ENCODE assay signal across 7 cellular contexts in genomic region chr1:64965239-64966157, GRCh38. TPM values are rescaled to one million over a fixed set of nuclear protein-coding genes. Genes with fewer than 3 reads are reported as not detected.
A peak's percentile ranks its signal among the peaks of the same experiment; 100 is the strongest.
DNase-seq lines count a peak whose midpoint lies in the region; ATAC-seq, FAIRE-seq and TF ChIP-seq lines count a peak whose summit lies in the region.

No MANE protein-coding gene starts in this region.

- H3K4me3 ChIP-seq in H1 (ENCODE audit: extremely low read depth in 1 of 4, insufficient read depth in 2 of 4, low read depth in 3 of 4, low read length in 4 of 4), result peak overlapping the region; percentile 74 to 93 (median 82)

- no peak for TF ChIP-seq CTCF in H1 (IDR thresholded peaks at IDR 0.05; ENCODE audit: control extremely low read depth in 1 of 3, insufficient read depth in 1 of 3, low read depth in 1 of 3, low read length in 3 of 3)

- no peak overlapping the region for H4K91ac ChIP-seq in H1 (replicated peaks; ENCODE audit: insufficient read length, low read length)

- H3K18ac ChIP-seq in H1 (ENCODE audit: extremely low read depth, low read length), result no peak overlapping the region

- no peak for TF ChIP-seq RAD21 in H1 (IDR thresholded peaks at IDR 0.05 in 1 of 2, conservative IDR thresholded peaks at IDR 0.05 in 1 of 2; ENCODE audit: low read depth in 2 of 2, low read length in 2 of 2)

- H3K14ac ChIP-seq in H1 (ENCODE audit: insufficient read length), result no peak overlapping the region

- no peak overlapping the region for H2AK5ac ChIP-seq in H1 (ENCODE audit: low read depth, low read length)

- H3K23me2 ChIP-seq in H1 (ENCODE audit: low read depth, low read length), result peaks cover 7% of the 10 kb centered on the region

- peak overlapping the region; percentile 46; the same call in 1 of the 2 replicates for H2BK12ac ChIP-seq in H1 (ENCODE audit: low read depth, low read length)

- peak; percentile 41 for DNase-seq in NCI-H2227 treated with DMSO at 0.1 percent for 48 hours (lab: John Stamatoyannopoulos, UW)
- DNase-seq in activated CD8-positive, alpha-beta memory T cell treated with anti-CD3 and anti-CD28 coated beads for 4 hours (ENCODE audit: low read depth in 2 of 2), result peak; percentile 42 to 44
- peak in 1 of 2 experiments; percentile 74 for DNase-seq in H1 (ENCODE audit: low read depth in 1 of 2, low spot score in 2 of 2)
- DNase-seq in midbrain (lab: John Stamatoyannopoulos, UW), result peak; percentile 26
- peak; percentile 41 to 44 for DNase-seq in stimulated activated CD8-positive, alpha-beta memory T cell treated with anti-CD3 and anti-CD28 coated beads, Interleukin-4, amount 100 ng/mL, for 1 hour (ENCODE audit: low read depth in 2 of 2, low spot score in 1 of 2)

- POLR2A ChIA-PET in H1 (lab: Charles Lee; ENCODE audit: partially characterized antibody), result interaction anchor here (0.7 to 2.0 kb wide), 9 partner anchors 8 to 183 kb away, joined by 3 to 7 read pairs (median 3); no protein-coding TSS in a partner anchor

- H4K8ac ChIP-seq in H1 (ENCODE audit: extremely low read depth, insufficient read depth, low read length), result peak overlapping the region; percentile 81; the same call in 1 of the 2 replicates

- H4K5ac ChIP-seq in H1 (ENCODE audit: insufficient read length, low read depth, low read length), result no peak overlapping the region

- no peak for TF ChIP-seq EP300 in H1 (IDR thresholded peaks at IDR 0.05; ENCODE audit: borderline replicate concordance in 1 of 2, low read depth in 2 of 2, low read length in 2 of 2)

- H3K79me1 ChIP-seq in H1 (ENCODE audit: low read depth, low read length), result no peaks in the 10 kb centered on the region

- H2BK120ac ChIP-seq in H1 (replicated peaks; ENCODE audit: low read depth, low read length), result no peak overlapping the region

- H3K23ac ChIP-seq in H1 (ENCODE audit: insufficient read length), result no peak overlapping the region

- H3K27ac ChIP-seq in H1 (ENCODE audit: low read depth, low read length), result no peak overlapping the region

- CTCF ChIA-PET in H1 (lab: Charles Lee; ENCODE audit: partially characterized antibody), result interaction anchor here (1.3 kb wide), 2 partner anchors 12 to 56 kb away, joined by 3 to 4 read pairs; no protein-coding TSS in a partner anchor

- no peak for FAIRE-seq in H1 (lab: Jason Lieb, UNC)

- H3K4me2 ChIP-seq in H1 (ENCODE audit: insufficient read depth in 1 of 2, low read depth in 2 of 2, low read length in 2 of 2), result peak overlapping the region; percentile 84 to 91

- H2BK15ac ChIP-seq in H1 (ENCODE audit: low read length), result no peak overlapping the region; the same call in 1 of the 2 replicates

- H2AFZ ChIP-seq in H1 (ENCODE audit: low read length), result no peak overlapping the region; the same call in 1 of the 2 replicates

- peaks cover 4 to 9% of the 10 kb centered on the region in 2 experiments for H4K20me1 ChIP-seq in H1 (replicated peaks in 1 of 2; ENCODE audit: control insufficient read depth in 1 of 2, insufficient read depth in 2 of 2, low read length in 2 of 2)

- no peak for TF ChIP-seq POLR2A in H1 (IDR thresholded peaks at IDR 0.05; ENCODE audit: control extremely low read depth in 1 of 2, low read depth in 2 of 2, low read length in 2 of 2)

- 1% methylated on average over 50 of the region's 55 CpGs; no CpG with 5 or more reads in 1 of the 2 experiments for WGBS in H1 (ENCODE audit: extremely low coverage in 1 of 2, insufficient coverage in 1 of 2, insufficient read length in 1 of 2, insufficient replicate concordance in 2 of 2, low coverage in 1 of 2, low lambda C conversion rate in 2 of 2, missing lambda C conversion rate in 1 of 2), 2 experiments

- H3K27me3 ChIP-seq in H1 (replicated peaks in 1 of 4; ENCODE audit: control insufficient read depth in 3 of 4, extremely low read depth in 1 of 4, insufficient read depth in 3 of 4, low read length in 3 of 4), result peaks cover 0 to 19% (median 3%) of the 10 kb centered on the region in 4 experiments; a peak in 5 of 7 replicates

- H3K4ac ChIP-seq in H1 (replicated peaks; ENCODE audit: insufficient read length, low read depth, low read length), result no peak overlapping the region

- no peaks in the 10 kb centered on the region for H3K9me3 ChIP-seq in H1 (ENCODE audit: insufficient read depth in 2 of 2, low read depth in 1 of 2, low read length in 1 of 2)

- ATAC-seq in GM18517 (IDR thresholded peaks at IDR 0.05; ENCODE audit: unreplicated experiment) (peak; percentile 43), HG02763 (IDR thresholded peaks at IDR 0.05; ENCODE audit: unreplicated experiment) (peak; percentile 41)

- H3K4me1 ChIP-seq in H1 (replicated peaks in 1 of 4; ENCODE audit: control insufficient read depth in 3 of 4, insufficient read depth in 4 of 4, low read length in 3 of 4), result peaks cover 0 to 9% (median 5%) of the 10 kb centered on the region in 4 experiments; a peak in 5 of 7 replicates

- peak overlapping the region; percentile 39 to 84 (median 47) for H3K9ac ChIP-seq in H1 (replicated peaks in 1 of 4; ENCODE audit: extremely low read depth in 1 of 4, low read depth in 3 of 4, low read length in 3 of 4)

- H3K56ac ChIP-seq in H1 (replicated peaks; ENCODE audit: insufficient read length, low read depth, low read length), result no peak overlapping the region

- no peak overlapping the region for H2BK5ac ChIP-seq in H1 (ENCODE audit: low read depth, low read length)

- H3K36me3 ChIP-seq in H1 (ENCODE audit: control insufficient read depth in 2 of 4, insufficient read depth in 4 of 4, low read length in 3 of 4), result no peaks in the 10 kb centered on the region

- H2BK20ac ChIP-seq in H1 (ENCODE audit: low read length), result no peak overlapping the region

- peaks cover 0 to 15% of the 10 kb centered on the region in 2 experiments; a peak in 2 of 4 replicates for H3K79me2 ChIP-seq in H1 (ENCODE audit: control insufficient read depth in 1 of 2, insufficient read depth in 2 of 2, low read length in 2 of 2)

TF ChIP-seq in H1, 55 proteins besides CTCF, POLR2A, EP300 and RAD21 (continues in another document):
- TF ChIP-seq CTBP2 (IDR thresholded peaks at IDR 0.05; ENCODE audit: borderline replicate concordance, insufficient read depth, insufficient read length, low read length) (no peak), KDM4A (IDR thresholded peaks at IDR 0.05; ENCODE audit: low read depth, low read length, severe bottlenecking) (peak; percentile 53), TAF7 (optimal IDR thresholded peaks at IDR 0.05; ENCODE audit: borderline replicate concordance, low read depth, low read length) (no peak), SIN3A (conservative IDR thresholded peaks at IDR 0.05 in 1 of 2, IDR thresholded peaks at IDR 0.05 in 1 of 2; ENCODE audit: low read depth in 1 of 2, low read length in 2 of 2) (peak; percentile 24 to 41; a peak in 2 of 4 replicates), CREB1 (IDR thresholded peaks at IDR 0.05) (no peak), RFX5 (IDR thresholded peaks at IDR 0.05; ENCODE audit: borderline replicate concordance, low read depth, low read length) (no peak), SAP30 (IDR thresholded peaks at IDR 0.05; ENCODE audit: insufficient read depth, insufficient replicate concordance, low read length) (peak; percentile 77), BRCA1 (IDR thresholded peaks at IDR 0.05; ENCODE audit: low read depth, low read length) (no peak), RNF2 (IDR thresholded peaks at IDR 0.05; ENCODE audit: borderline replicate concordance, low read depth, low read length, missing control alignments, poor library complexity, severe bottlenecking) (no peak), TAF1 (IDR thresholded peaks at IDR 0.05; ENCODE audit: low read depth, low read length) (no peak), EZH2 (IDR thresholded peaks at IDR 0.05; ENCODE audit: low read depth, low read length, severe bottlenecking) (no peak), ASH2L (IDR thresholded peaks at IDR 0.05; ENCODE audit: low read length) (peak; percentile 85), CBX5 (IDR thresholded peaks at IDR 0.05; ENCODE audit: low read depth, low read length) (no peak), RXRA (IDR thresholded peaks at IDR 0.05; ENCODE audit: insufficient read depth, low read depth, low read length) (no peak), NRF1 (IDR thresholded peaks at IDR 0.05; ENCODE audit: low read depth, low read length) (no peak), POU5F1 (IDR thresholded peaks at IDR 0.05; ENCODE audit: low read depth, low read length) (no peak), SIRT6 (IDR thresholded peaks at IDR 0.05; ENCODE audit: low read length) (no peak), JUND (IDR thresholded peaks at IDR 0.05; ENCODE audit: low read length) (no peak), CHD1 (IDR thresholded peaks at IDR 0.05; ENCODE audit: low read depth, low read length) (no peak), TBP (IDR thresholded peaks at IDR 0.05; ENCODE audit: low read depth, low read length) (no peak), SP1 (IDR thresholded peaks at IDR 0.05; ENCODE audit: low read depth, low read length) (no peak), YY1 (IDR thresholded peaks at IDR 0.05; ENCODE audit: low read depth, low read length) (no peak), USF2 (IDR thresholded peaks at IDR 0.05; ENCODE audit: low read length) (no peak), RBBP5 (IDR thresholded peaks at IDR 0.05; ENCODE audit: borderline replicate concordance, low read depth, low read length) (peak; percentile 43; the same call in 1 of the 2 replicates)

RNA-seq across cellular contexts. Expression of gene JAK1, which starts 0.9 kb away (rescaled TPM):
- total RNA-seq in H1 (2021; fragmentation: NEBNext Ultra II Directional; extraction: Animal tissue kit (Norgen Biotek cat#: 25700)), result 22.5 and 24.5 TPM in 2 replicates
- polyA plus RNA-seq in H1 (2011; rRNA removed), result 7.3 and 7.8 TPM in 2 replicates
- 8.5 TPM for polyA plus RNA-seq in H1 (2011; cell fraction: cytosol; rRNA removed)
- 11.7 TPM for polyA plus RNA-seq in H1 (2011; cell fraction: nucleus; rRNA removed)
- 10.6 to 13.5 TPM (median 12.2 TPM) in 4 replicates for polyA plus RNA-seq in H1 (2012, experiment 1 of 2)
- 1.0 TPM for polyA plus RNA-seq in H1 (2012, experiment 2 of 2)
- 10.1 TPM for polyA plus RNA-seq in H1 (2013, experiment 1 of 2)
- polyA plus RNA-seq in H1 (2013, experiment 2 of 2), result 10.1 TPM
- polyA minus RNA-seq in H1 (2011; rRNA and poly(A)+ RNA removed), result 16.5 and 28.6 TPM in 2 replicates
- polyA minus RNA-seq in H1 (2011; cell fraction: cytosol; rRNA and poly(A)+ RNA removed), result 15.0 TPM
- 33.7 TPM for polyA minus RNA-seq in H1 (2011; cell fraction: nucleus; rRNA and poly(A)+ RNA removed)
